Comparison of ENCODE assay signal across 14 cellular contexts in the genomic region with DNA sequence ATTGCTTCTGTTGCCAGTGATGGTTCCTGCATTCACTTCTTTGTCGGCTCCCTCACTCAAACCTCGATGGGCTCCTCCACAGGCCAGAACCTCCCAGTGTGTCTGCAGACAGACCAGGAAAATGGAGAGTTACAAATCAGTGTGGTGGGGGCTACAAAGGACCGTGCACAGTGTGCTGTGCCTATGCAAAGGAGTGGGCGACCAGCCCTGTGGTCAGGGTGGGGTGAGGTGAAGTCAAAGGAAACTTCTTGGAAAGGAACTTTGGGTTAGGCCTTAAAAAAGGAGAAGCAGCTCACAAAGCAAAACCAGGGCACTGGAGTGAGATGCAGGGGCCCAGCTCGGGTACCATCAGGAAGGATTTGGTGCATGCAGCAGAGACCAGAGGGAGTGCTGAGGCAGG.
DNase-seq lines count a peak whose midpoint lies in the region; ATAC-seq and TF ChIP-seq lines count a peak whose summit lies in the region.
"Had no signal": no experiment of that assay in that cellular context is flagged by ENCODE, and none has a peak within 500 bp of the region (broad histone marks: within the 10 kb centered on the region; RNA-seq: fewer than 3 reads in every experiment).

No MANE protein-coding gene starts in this region.

- no peaks in the 10 kb centered on the region for H3K9me3 ChIP-seq in Loucy (ENCODE audit: insufficient read depth, low read depth, low read length)
- no peaks in the 10 kb centered on the region for H3K9me3 ChIP-seq in gastroesophageal sphincter
- H3K9me3 ChIP-seq: SJCRH30 had no signal

- no peak overlapping the region for H3K4me2 ChIP-seq in Loucy (ENCODE audit: low read depth, low read length, poor library complexity, severe bottlenecking)

- no peaks in the 10 kb centered on the region for H3K9me3 Mint-ChIP-seq in stimulated activated effector memory CD8-positive, alpha-beta T cell treated with anti-CD3 and anti-CD28 coated beads, Interleukin-12 subunit alpha, Interleukin-12 subunit beta, amount 100 ng/mL, for 72 hours
- H3K9me3 Mint-ChIP-seq: CD4-positive, CD25-positive, alpha-beta regulatory T cell had no signal

- peak overlapping the region; percentile 37 for H3K4me3 Mint-ChIP-seq in stimulated activated effector memory CD8-positive, alpha-beta T cell treated with anti-CD3 and anti-CD28 coated beads, Interleukin-12 subunit alpha, Interleukin-12 subunit beta, amount 100 ng/mL, for 72 hours
- H3K4me3 Mint-ChIP-seq: brain; CD4-positive, CD25-positive, alpha-beta regulatory T cell had no signal

- H3K79me2 ChIP-seq in Loucy (ENCODE audit: insufficient read depth, low read length) = no peaks in the 10 kb centered on the region

- H3K36me3 Mint-ChIP-seq in stimulated activated effector memory CD8-positive, alpha-beta T cell treated with anti-CD3 and anti-CD28 coated beads, Interleukin-12 subunit alpha, Interleukin-12 subunit beta, amount 100 ng/mL, for 72 hours = no peaks in the 10 kb centered on the region
- H3K36me3 Mint-ChIP-seq: brain; CD4-positive, CD25-positive, alpha-beta regulatory T cell had no signal

- no peaks in the 10 kb centered on the region for H3K27me3 ChIP-seq in Loucy (ENCODE audit: insufficient read depth, low read length, poor library complexity, severe bottlenecking)
- H3K27me3 ChIP-seq in gastroesophageal sphincter = no peaks in the 10 kb centered on the region
- H3K27me3 ChIP-seq: SJCRH30 had no signal

- H3K4me1 ChIP-seq in Loucy (ENCODE audit: insufficient read depth, low read length, poor library complexity, severe bottlenecking) (no peaks in the 10 kb centered on the region), gastroesophageal sphincter (peaks cover 4 to 44% (median 6%) of the 10 kb centered on the region in 3 donors)

- H3K9me2 ChIP-seq in Loucy (replicated peaks; ENCODE audit: low read depth, low read length) = no peaks in the 10 kb centered on the region

- TF ChIP-seq EP300 in gastroesophageal sphincter (IDR thresholded peaks at IDR 0.05) = no peak

- H3K27ac ChIP-seq in gastroesophageal sphincter = peak overlapping the region in 3 of 4 donors; percentile 7 to 86 (median 82)
- H3K27ac ChIP-seq: SJCRH30 had no signal

- H3K36me3 ChIP-seq in Loucy (ENCODE audit: insufficient read depth, low read length) (no peaks in the 10 kb centered on the region), gastroesophageal sphincter (no peaks in the 10 kb centered on the region)
- H3K36me3 ChIP-seq: SJCRH30 had no signal

- H3F3A ChIP-seq in Loucy (ENCODE audit: low read depth) = no peaks in the 10 kb centered on the region

- TF ChIP-seq POLR2A in gastroesophageal sphincter (IDR thresholded peaks at IDR 0.05) = no peak

- no peak overlapping the region for H3K4me3 ChIP-seq in Loucy (ENCODE audit: low read length, poor library complexity, severe bottlenecking)
- H3K4me3 ChIP-seq in gastroesophageal sphincter = no peak overlapping the region
- H3K4me3 ChIP-seq: SJCRH30 had no signal

- ATAC-seq in gastroesophageal sphincter (no peak), HG03432 (IDR thresholded peaks at IDR 0.05; ENCODE audit: unreplicated experiment) (no peak)
- ATAC-seq in stimulated activated effector memory CD8-positive, alpha-beta T cell treated with anti-CD3 and anti-CD28 coated beads, Interleukin-12 subunit alpha, Interleukin-12 subunit beta, amount 100 ng/mL, for 72 hours = peak; percentile 35

- DNase-seq in SKM-1 treated with dmso at 0.1 percent for 144 hours (lab: John Stamatoyannopoulos, UW; ENCODE audit: unreplicated experiment) (peak; percentile 52), SKM-1 (lab: John Stamatoyannopoulos, UW; ENCODE audit: unreplicated experiment) (no peak), GF-D8 (lab: John Stamatoyannopoulos, UW) (no peak), A172 (ENCODE audit: low spot score) (no peak)
- no peak for DNase-seq in stimulated activated effector memory CD8-positive, alpha-beta T cell treated with anti-CD3 and anti-CD28 coated beads, Interleukin-12 subunit alpha, Interleukin-12 subunit beta, amount 100 ng/mL, for 72 hours (ENCODE audit: low spot score in 2 of 2)
- DNase-seq: activated CD4-positive, alpha-beta T cell treated with anti-CD3 and anti-CD28 coated beads, Interleukin-2, amount 50 U/mL, for 1 hour; NCI-H1092; NCI-H2227 treated with DMSO at 0.1 percent for 48 hours had no signal

- WGBS in gastroesophageal sphincter (ENCODE audit: low coverage in 1 of 2), 2 donors = 70% methylated on average over 2 of the region's 5 CpGs; no CpG with 5 or more reads in 1 of the 2 donors

- no peak overlapping the region for H3K9ac ChIP-seq in Loucy (ENCODE audit: low read depth, low read length, poor library complexity, severe bottlenecking)

- peak overlapping the region; percentile 96 for H3K27ac Mint-ChIP-seq in stimulated activated effector memory CD8-positive, alpha-beta T cell treated with anti-CD3 and anti-CD28 coated beads, Interleukin-12 subunit alpha, Interleukin-12 subunit beta, amount 100 ng/mL, for 72 hours
- H3K27ac Mint-ChIP-seq: CD4-positive, CD25-positive, alpha-beta regulatory T cell had no signal

- peaks cover 40% of the 10 kb centered on the region for H3K4me1 Mint-ChIP-seq in stimulated activated effector memory CD8-positive, alpha-beta T cell treated with anti-CD3 and anti-CD28 coated beads, Interleukin-12 subunit alpha, Interleukin-12 subunit beta, amount 100 ng/mL, for 72 hours
- H3K4me1 Mint-ChIP-seq: CD4-positive, CD25-positive, alpha-beta regulatory T cell had no signal

- no peaks in the 10 kb centered on the region for H4K20me1 ChIP-seq in Loucy (ENCODE audit: insufficient read depth, low read length, poor library complexity, severe bottlenecking)

- H2AFZ ChIP-seq in Loucy (ENCODE audit: low read length) = 0 out of 2 replicates have a peak overlapping the region, but pooled peaks have one; percentile 9

- TF ChIP-seq CTCF in Loucy (conservative IDR thresholded peaks at IDR 0.05; ENCODE audit: low read length) = no peak
- no peak for TF ChIP-seq CTCF in gastroesophageal sphincter (IDR thresholded peaks at IDR 0.05)
